ENCODE assay signal across 10 cellular contexts in genomic region chr2:161386228-161386627, GRCh38.
DNase-seq lines count a peak whose midpoint lies in the region; ATAC-seq lines count a peak whose summit lies in the region.
"Had no signal": no experiment of that assay in that cellular context is flagged by ENCODE, and none has a peak within 500 bp of the region (broad histone marks: within the 10 kb centered on the region; RNA-seq: fewer than 3 reads in every experiment).

No MANE protein-coding gene starts in this region.

- DNase-seq in 8988T (no peak), C1 segment of cervical spinal cord (lab: John Stamatoyannopoulos, UW) (no peak)
- DNase-seq in activated CD4-positive, alpha-beta T cell treated with anti-CD3 and anti-CD28 coated beads for 4 hours = no peak
- no peak for DNase-seq in activated effector memory CD4-positive, alpha-beta T cell treated with Interleukin-2 at 50 U/mL for 16 hours
- DNase-seq: CD4-positive, alpha-beta T cell; IMR-90 had no signal

- ATAC-seq in GM18508 (IDR thresholded peaks at IDR 0.05; ENCODE audit: insufficient read depth, unreplicated experiment) (peak; percentile 42), GM19463 (IDR thresholded peaks at IDR 0.05; ENCODE audit: unreplicated experiment) (peak; percentile 67), HG02885 (IDR thresholded peaks at IDR 0.05; ENCODE audit: poor library complexity, unreplicated experiment) (peak; percentile 67), HG03575 (IDR thresholded peaks at IDR 0.05; ENCODE audit: extremely low read depth, insufficient number of reproducible peaks, low FRiP score, unreplicated experiment) (peak; percentile 34)
